In the genomic region with DNA sequence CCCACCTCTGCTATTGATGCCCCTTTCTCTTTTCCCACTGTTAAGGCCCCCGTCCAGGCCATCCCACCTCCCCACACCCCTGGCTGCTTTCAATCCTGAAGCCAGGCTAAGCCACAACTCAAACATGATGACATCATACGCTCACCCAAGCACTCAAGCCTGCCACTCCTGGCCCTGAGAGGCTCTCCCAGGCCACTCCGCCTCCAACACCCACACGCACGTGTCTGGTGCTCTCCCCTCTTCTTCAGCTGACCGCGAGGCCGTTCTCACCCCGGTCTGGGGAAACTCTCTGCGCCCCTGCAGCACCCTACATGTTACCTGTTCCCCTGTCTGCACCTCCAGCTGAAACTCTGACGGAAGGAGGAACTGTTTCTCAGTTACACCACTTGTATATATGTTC, we compare ENCODE assay signal across 17 cellular contexts. TPM values are rescaled to one million over a fixed set of nuclear protein-coding genes. Genes with fewer than 3 reads are reported as not detected.
DNase-seq lines count a peak whose midpoint lies in the region; ATAC-seq and TF ChIP-seq lines count a peak whose summit lies in the region.
"Had no signal": no experiment of that assay in that cellular context is flagged by ENCODE, and none has a peak within 500 bp of the region (broad histone marks: within the 10 kb centered on the region; RNA-seq: fewer than 3 reads in every experiment).

No MANE protein-coding gene starts in this region.

- POLR2A ChIA-PET in activated CD4-positive, alpha-beta T cell treated with anti-CD3 and anti-CD28 coated beads, Interleukin-2, amount 10 ng/mL, durations not matched to agents 7 days and 5 days (lab: Charles Lee) = no interaction called here

- no peak overlapping the region for H3K4me3 Mint-ChIP-seq in activated CD4-positive, alpha-beta T cell treated with anti-CD3 and anti-CD28 coated beads, Interleukin-2, amount 10 ng/mL, durations not matched to agents 7 days and 5 days
- no peak overlapping the region for H3K4me3 Mint-ChIP-seq in dendritic cell treated with granulocyte-macrophage colony-stimulating factor and Interleukin-4, amounts not matched to agents 40 ng/mL and 50 ng/mL, for 4 days
- H3K4me3 Mint-ChIP-seq in progenitor cell of endocrine pancreas (ENCODE audit: low read depth) = no peak overlapping the region

- intact Hi-C loops in dendritic cell treated with granulocyte-macrophage colony-stimulating factor and Interleukin-4, amounts not matched to agents 40 ng/mL and 50 ng/mL, for 4 days (cut with micrococcal nuclease) = no loop called here

- no peak for ATAC-seq in GM21528 (IDR thresholded peaks at IDR 0.05; ENCODE audit: low FRiP score, unreplicated experiment)

- no peak for TF ChIP-seq CTCF in progenitor cell of endocrine pancreas (IDR thresholded peaks at IDR 0.05; ENCODE audit: unreplicated experiment)

- CTCF ChIA-PET in activated CD4-positive, alpha-beta T cell treated with anti-CD3 and anti-CD28 coated beads, Interleukin-2, amount 10 ng/mL, durations not matched to agents 7 days and 5 days (lab: Charles Lee) = no interaction called here

- H3K4me1 Mint-ChIP-seq in activated CD4-positive, alpha-beta T cell treated with anti-CD3 and anti-CD28 coated beads, Interleukin-2, amount 10 ng/mL, durations not matched to agents 7 days and 5 days = peaks cover 50% of the 10 kb centered on the region
- H3K4me1 Mint-ChIP-seq in dendritic cell treated with granulocyte-macrophage colony-stimulating factor and Interleukin-4, amounts not matched to agents 40 ng/mL and 50 ng/mL, for 4 days (ENCODE audit: low read depth) = peaks cover 83% of the 10 kb centered on the region
- peaks cover 28% of the 10 kb centered on the region for H3K4me1 Mint-ChIP-seq in progenitor cell of endocrine pancreas (ENCODE audit: low read depth)

- no peak for DNase-seq in activated CD4-positive, alpha-beta T cell treated with anti-CD3 and anti-CD28 coated beads, Interleukin-2, amount 10 ng/mL, durations not matched to agents 7 days and 5 days
- no peak for DNase-seq in activated CD4-positive, alpha-beta T cell treated with anti-CD3 and anti-CD28 coated beads for 48 hours
- DNase-seq in DMS53 (lab: John Stamatoyannopoulos, UW) (peak; percentile 51), progenitor cell of endocrine pancreas (ENCODE audit: low spot score, unreplicated experiment) (no peak), NCI-H2196 (lab: John Stamatoyannopoulos, UW; ENCODE audit: unreplicated experiment) (no peak), NCI-H526 treated with DMSO at 0.1 percent for 48 hours (lab: John Stamatoyannopoulos, UW) (no peak)
- DNase-seq: activated CD4-positive, alpha-beta T cell treated with anti-CD3 and anti-CD28 coated beads, Interleukin-2, amount 50 U/mL, for 4 hours; central memory CD4-positive, alpha-beta T cell; NCI-H1694 treated with DMSO at 0.1 percent for 48 hours; NCI-H748 treated with DMSO at 0.1 percent for 48 hours had no signal

- H3K27me3 Mint-ChIP-seq in activated CD4-positive, alpha-beta T cell treated with anti-CD3 and anti-CD28 coated beads, Interleukin-2, amount 10 ng/mL, durations not matched to agents 7 days and 5 days = no peaks in the 10 kb centered on the region
- H3K27me3 Mint-ChIP-seq in dendritic cell treated with granulocyte-macrophage colony-stimulating factor and Interleukin-4, amounts not matched to agents 40 ng/mL and 50 ng/mL, for 4 days = no peaks in the 10 kb centered on the region
- H3K27me3 Mint-ChIP-seq in progenitor cell of endocrine pancreas = no peaks in the 10 kb centered on the region

- H3K9me3 Mint-ChIP-seq in activated CD4-positive, alpha-beta T cell treated with anti-CD3 and anti-CD28 coated beads, Interleukin-2, amount 10 ng/mL, durations not matched to agents 7 days and 5 days = no peaks in the 10 kb centered on the region
- H3K9me3 Mint-ChIP-seq in dendritic cell treated with granulocyte-macrophage colony-stimulating factor and Interleukin-4, amounts not matched to agents 40 ng/mL and 50 ng/mL, for 4 days = no peaks in the 10 kb centered on the region
- H3K9me3 Mint-ChIP-seq in progenitor cell of endocrine pancreas (ENCODE audit: low read depth) = no peaks in the 10 kb centered on the region

- H3K36me3 Mint-ChIP-seq in activated CD4-positive, alpha-beta T cell treated with anti-CD3 and anti-CD28 coated beads, Interleukin-2, amount 10 ng/mL, durations not matched to agents 7 days and 5 days (ENCODE audit: low read depth) = peaks cover 74% of the 10 kb centered on the region
- H3K36me3 Mint-ChIP-seq in dendritic cell treated with granulocyte-macrophage colony-stimulating factor and Interleukin-4, amounts not matched to agents 40 ng/mL and 50 ng/mL, for 4 days (ENCODE audit: low read depth) = peaks cover 85% of the 10 kb centered on the region
- peaks cover 37% of the 10 kb centered on the region for H3K36me3 Mint-ChIP-seq in progenitor cell of endocrine pancreas (ENCODE audit: insufficient read depth)

- H3K27ac Mint-ChIP-seq in activated CD4-positive, alpha-beta T cell treated with anti-CD3 and anti-CD28 coated beads, Interleukin-2, amount 10 ng/mL, durations not matched to agents 7 days and 5 days = peak overlapping the region; percentile 6
- peak overlapping the region; percentile 0 for H3K27ac Mint-ChIP-seq in dendritic cell treated with granulocyte-macrophage colony-stimulating factor and Interleukin-4, amounts not matched to agents 40 ng/mL and 50 ng/mL, for 4 days
- peak overlapping the region; percentile 50 for H3K27ac Mint-ChIP-seq in progenitor cell of endocrine pancreas

RNA-seq across cellular contexts. Expression of gene ZXDC, which starts 6.2 kb away (rescaled TPM):
- 10 to 100 TPM; 27.8 to 28.2 TPM for total RNA-seq in activated CD4-positive, alpha-beta T cell treated with anti-CD3 and anti-CD28 coated beads, Interleukin-2, amount 10 ng/mL, durations not matched to agents 7 days and 5 days
- 40.0 and 40.5 TPM in 2 replicates for total RNA-seq in progenitor cell of endocrine pancreas

RNA-seq across cellular contexts. Expression of gene UROC1, which starts 48.1 kb away (rescaled TPM):
- total RNA-seq in activated CD4-positive, alpha-beta T cell treated with anti-CD3 and anti-CD28 coated beads, Interleukin-2, amount 10 ng/mL, durations not matched to agents 7 days and 5 days = not detected
- total RNA-seq in progenitor cell of endocrine pancreas = not detected in 2 replicates
- total RNA-seq: A673; glomerular endothelial cell; kidney epithelial cell; RPMI7951; T-helper 2 cell treated with Interferon-gamma antibody and Interleukin-4, amounts not matched to agents 100 ng/mL and 5 ng/mL, for 36 hours had no signal

RNA-seq across cellular contexts. Expression of gene CHST13, which starts 54.5 kb away (rescaled TPM):
- not detected for total RNA-seq in activated CD4-positive, alpha-beta T cell treated with anti-CD3 and anti-CD28 coated beads, Interleukin-2, amount 10 ng/mL, durations not matched to agents 7 days and 5 days
- 0.36 and 0.71 TPM in 2 replicates for total RNA-seq in progenitor cell of endocrine pancreas
- total RNA-seq: A673; glomerular endothelial cell; kidney epithelial cell; RPMI7951; T-helper 2 cell treated with Interferon-gamma antibody and Interleukin-4, amounts not matched to agents 100 ng/mL and 5 ng/mL, for 36 hours had no signal

Comparison
In these comparisons a context has a peak if more than half of its experiments do, and no peak if none do; other contexts are left out.
1. H3K27ac Mint-ChIP-seq: peak in every context shown above with its lines; median percentile 50 in progenitor cell of endocrine pancreas; 6 in activated CD4-positive, alpha-beta T cell treated with anti-CD3 and anti-CD28 coated beads, Interleukin-2, amount 10 ng/mL, durations not matched to agents 7 days and 5 days; 0 in dendritic cell treated with granulocyte-macrophage colony-stimulating factor and Interleukin-4, amounts not matched to agents 40 ng/mL and 50 ng/mL, for 4 days.